24 cellular contexts compared by ENCODE assay signal in the genomic region with DNA sequence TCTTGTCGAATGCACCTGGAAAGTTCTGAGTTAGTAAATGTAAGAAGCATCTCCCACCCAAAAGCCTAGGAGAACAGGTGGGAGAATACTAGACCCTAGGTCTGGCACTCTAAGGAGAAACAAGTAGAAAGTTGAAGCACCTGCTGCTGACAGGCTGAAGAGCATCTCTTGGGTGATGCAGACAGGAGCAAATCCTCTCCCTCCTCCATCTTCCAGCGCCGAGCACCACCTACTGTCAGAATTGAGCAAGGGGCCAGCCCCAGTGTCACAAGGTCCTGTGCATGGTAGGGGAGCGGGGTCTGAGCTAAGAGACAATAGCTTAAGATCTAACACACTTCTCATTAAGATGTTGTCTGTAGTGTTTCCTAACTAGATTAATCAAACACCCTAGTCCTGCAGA. TPM values are rescaled to one million over a fixed set of nuclear protein-coding genes. Genes with fewer than 3 reads are reported as not detected.
A peak's percentile ranks its signal among the peaks of the same experiment; 100 is the strongest.
DNase-seq lines count a peak whose midpoint lies in the region; ATAC-seq and TF ChIP-seq lines count a peak whose summit lies in the region.
"Had no signal": no experiment of that assay in that cellular context is flagged by ENCODE, and none has a peak within 500 bp of the region (broad histone marks: within the 10 kb centered on the region; RNA-seq: fewer than 3 reads in every experiment).

No MANE protein-coding gene starts in this region.

- peak; percentile 15 for DNase-seq in DMS53 (lab: John Stamatoyannopoulos, UW)
- no peak for DNase-seq in DMS53 treated with DMSO at 0.1 percent for 48 hours (lab: John Stamatoyannopoulos, UW; ENCODE audit: unreplicated experiment)
- no peak for DNase-seq in IMR-90
- peak; percentile 46 for DNase-seq in WERI-Rb-1
- DNase-seq in mesenchymal stem cell: no peak
- DNase-seq in CD4-positive, alpha-beta memory T cell: no peak
- no peak for DNase-seq in A172 (ENCODE audit: low spot score)
- DNase-seq: activated CD4-positive, alpha-beta T cell treated with anti-CD3 and anti-CD28 coated beads, Interleukin-2, amount 50 U/mL, for 48 hours; activated naive CD8-positive, alpha-beta T cell treated with anti-CD3 and anti-CD28 coated beads, Interleukin-2, amount 10 ng/mL, durations not matched to agents 7 days and 5 days; caudate nucleus; DMS79; effector CD4-positive, alpha-beta T cell; heart right ventricle; MV-4-11; NCI-H2081; NCI-H510A treated with DMSO at 0.1 percent for 48 hours; PC-9; psoas muscle; spleen had no signal

- H3K27ac ChIP-seq in IMR-90 (ENCODE audit: insufficient read depth, low read length) (peak overlapping the region; percentile 62; the same call in 1 of the 2 replicates), WERI-Rb-1 (no peak overlapping the region), mesenchymal stem cell (ENCODE audit: low read length, poor library complexity, severe bottlenecking) (no peak overlapping the region)
- no peak overlapping the region for H3K27ac ChIP-seq in CD4-positive, alpha-beta memory T cell (ENCODE audit: low read depth, low read length)
- H3K27ac ChIP-seq: 22Rv1, heart right ventricle, PC-9, psoas muscle, spleen, tibial nerve had no signal

- H3K9ac ChIP-seq in IMR-90 (ENCODE audit: low read depth, low read length) (no peak overlapping the region), mesenchymal stem cell (ENCODE audit: low read length) (peak overlapping the region; percentile 33)

- no peak overlapping the region for H3K4me3 Mint-ChIP-seq in CD4-positive, alpha-beta memory T cell
- H3K4me3 Mint-ChIP-seq: activated naive CD8-positive, alpha-beta T cell treated with anti-CD3 and anti-CD28 coated beads, Interleukin-2, amount 10 ng/mL, durations not matched to agents 7 days and 5 days; natural killer cell treated with Interleukin-12 subunit alpha and Interleukin-12 subunit beta and Interleukin-15 and Interleukin-18, amount 100 ng/mL, for 72 hours; stimulated activated effector memory CD8-positive, alpha-beta T cell treated with anti-CD3 and anti-CD28 coated beads, Interleukin-12 subunit alpha, Interleukin-12 subunit beta, amount 100 ng/mL, for 72 hours had no signal

- H2AK5ac ChIP-seq in IMR-90 (ENCODE audit: low read depth, low read length) (peak overlapping the region; percentile 49), mesenchymal stem cell (ENCODE audit: low read length, severe bottlenecking) (no peak overlapping the region)

- peak overlapping the region; percentile 70; the same call in 1 of the 2 replicates for H4K91ac ChIP-seq in IMR-90 (ENCODE audit: insufficient read depth, low read depth, low read length)
- H4K91ac ChIP-seq in mesenchymal stem cell (ENCODE audit: low read length): no peak overlapping the region

- H3K36me3 ChIP-seq in IMR-90 (ENCODE audit: control insufficient read depth, insufficient read depth, low read length) (peaks cover 76% of the 10 kb centered on the region), WERI-Rb-1 (peaks cover 90% of the 10 kb centered on the region), mesenchymal stem cell (ENCODE audit: control insufficient read depth in 1 of 2, insufficient read depth in 2 of 2, low read depth in 1 of 2, low read length in 2 of 2) (peaks cover 22 to 97% of the 10 kb centered on the region in 2 experiments)
- peaks cover 16% of the 10 kb centered on the region for H3K36me3 ChIP-seq in CD4-positive, alpha-beta memory T cell (ENCODE audit: insufficient read depth, low read length)

- intact Hi-C loops in IMR-90 (cut with micrococcal nuclease): no loop called here
- intact Hi-C loops in CD4-positive, alpha-beta memory T cell (cut with micrococcal nuclease): no loop called here

- H3K9me3 ChIP-seq in IMR-90 (ENCODE audit: control insufficient read depth, insufficient read depth, low read length) (no peaks in the 10 kb centered on the region), WERI-Rb-1 (ENCODE audit: severe bottlenecking) (no peaks in the 10 kb centered on the region), mesenchymal stem cell (ENCODE audit: control insufficient read depth, low read length) (no peaks in the 10 kb centered on the region)
- no peaks in the 10 kb centered on the region for H3K9me3 ChIP-seq in CD4-positive, alpha-beta memory T cell (ENCODE audit: control insufficient read depth in 1 of 2, low read length in 2 of 2)
- H3K9me3 ChIP-seq: heart right ventricle, psoas muscle, spleen, tibial nerve had no signal

- H3K4ac ChIP-seq in IMR-90 (ENCODE audit: low read depth, low read length) (peak overlapping the region; percentile 92), mesenchymal stem cell (ENCODE audit: low read depth in 1 of 2, low read length in 2 of 2) (no peak overlapping the region)

- H2BK15ac ChIP-seq in IMR-90 (ENCODE audit: low read depth, low read length) (peak overlapping the region; percentile 26; the same call in 1 of the 3 replicates), mesenchymal stem cell (ENCODE audit: low read depth, poor library complexity, severe bottlenecking) (no peak overlapping the region)

- H3K9me3 Mint-ChIP-seq in CD4-positive, alpha-beta memory T cell: no peaks in the 10 kb centered on the region
- H3K9me3 Mint-ChIP-seq: activated naive CD8-positive, alpha-beta T cell treated with anti-CD3 and anti-CD28 coated beads, Interleukin-2, amount 10 ng/mL, durations not matched to agents 7 days and 5 days; natural killer cell treated with Interleukin-12 subunit alpha and Interleukin-12 subunit beta and Interleukin-15 and Interleukin-18, amount 100 ng/mL, for 72 hours; stimulated activated effector memory CD8-positive, alpha-beta T cell treated with anti-CD3 and anti-CD28 coated beads, Interleukin-12 subunit alpha, Interleukin-12 subunit beta, amount 100 ng/mL, for 72 hours had no signal

- no peak overlapping the region for H3K18ac ChIP-seq in IMR-90 (ENCODE audit: low read depth, low read length)
- peak overlapping the region in 1 of 2 experiments; percentile 70 for H3K18ac ChIP-seq in mesenchymal stem cell (ENCODE audit: low read depth in 1 of 2, low read length in 2 of 2)

- no peak for TF ChIP-seq POLR2A in IMR-90 (IDR thresholded peaks at IDR 0.05; ENCODE audit: low read depth, low read length)

- H2BK120ac ChIP-seq in IMR-90 (ENCODE audit: low read depth, low read length) (peak overlapping the region; percentile 93), mesenchymal stem cell (ENCODE audit: low read depth, low read length) (no peak overlapping the region)

- H3K4me1 ChIP-seq in IMR-90 (ENCODE audit: control insufficient read depth, insufficient read depth, low read length) (peaks cover 16% of the 10 kb centered on the region), mesenchymal stem cell (ENCODE audit: control insufficient read depth, insufficient read depth, low read depth, low read length) (peaks cover 4% of the 10 kb centered on the region)
- no peaks in the 10 kb centered on the region for H3K4me1 ChIP-seq in CD4-positive, alpha-beta memory T cell (ENCODE audit: insufficient read depth, low read length)
- H3K4me1 ChIP-seq: heart right ventricle, psoas muscle, tibial nerve had no signal

- peak overlapping the region; percentile 3 for H2AK9ac ChIP-seq in IMR-90 (replicated peaks; ENCODE audit: low read depth, low read length, poor library complexity)

- no TSS peak for BruUV-seq in IMR-90 (replicated peaks; lab: Mats Ljungman, UMichigan)

- peaks cover 8% of the 10 kb centered on the region; the same call in 1 of the 2 replicates for H4K20me1 ChIP-seq in IMR-90 (ENCODE audit: insufficient read depth, low read length)

- ATAC-seq in IMR-90 (ENCODE audit: low read depth) (no peak; the same call in 1 of the 2 replicates), GM21390 (IDR thresholded peaks at IDR 0.05; ENCODE audit: unreplicated experiment) (no peak)
- ATAC-seq: natural killer cell treated with Interleukin-12 subunit alpha and Interleukin-12 subunit beta and Interleukin-15 and Interleukin-18, amount 100 ng/mL, for 72 hours; stimulated activated effector memory CD8-positive, alpha-beta T cell treated with anti-CD3 and anti-CD28 coated beads, Interleukin-12 subunit alpha, Interleukin-12 subunit beta, amount 100 ng/mL, for 72 hours had no signal

- TF ChIP-seq CTCF in IMR-90 (conservative IDR thresholded peaks at IDR 0.05; ENCODE audit: low read depth, low read length) (no peak), WERI-Rb-1 (IDR thresholded peaks at IDR 0.05; ENCODE audit: low read depth, low read length) (peak; percentile 53)

- H3K36me3 Mint-ChIP-seq in CD4-positive, alpha-beta memory T cell: peaks cover 61 to 75% of the 10 kb centered on the region in 2 donors

- H4K5ac ChIP-seq in IMR-90 (ENCODE audit: low read depth, low read length): no peak overlapping the region

- H3K27ac Mint-ChIP-seq in CD4-positive, alpha-beta memory T cell: no peak overlapping the region
- H3K27ac Mint-ChIP-seq: activated naive CD8-positive, alpha-beta T cell treated with anti-CD3 and anti-CD28 coated beads, Interleukin-2, amount 10 ng/mL, durations not matched to agents 7 days and 5 days; natural killer cell treated with Interleukin-12 subunit alpha and Interleukin-12 subunit beta and Interleukin-15 and Interleukin-18, amount 100 ng/mL, for 72 hours; stimulated activated effector memory CD8-positive, alpha-beta T cell treated with anti-CD3 and anti-CD28 coated beads, Interleukin-12 subunit alpha, Interleukin-12 subunit beta, amount 100 ng/mL, for 72 hours had no signal

- no peak overlapping the region; the same call in 1 of the 2 replicates for H3K56ac ChIP-seq in IMR-90 (ENCODE audit: extremely low read depth, insufficient read depth, low read length)

- H4K8ac ChIP-seq in IMR-90 (ENCODE audit: low read depth in 2 of 2, low read length in 2 of 2) (peak overlapping the region in 1 of 2 experiments; percentile 76; a peak in 2 of 4 replicates), mesenchymal stem cell (ENCODE audit: low read length) (no peak overlapping the region)

- peak overlapping the region in 1 of 2 experiments; percentile 92 for H2BK12ac ChIP-seq in mesenchymal stem cell (ENCODE audit: low read length in 2 of 2)

- no peak for TF ChIP-seq RAD21 in IMR-90 (IDR thresholded peaks at IDR 0.05; ENCODE audit: low read length)

- dilution Hi-C loops in IMR-90 (cut with HindIII; ENCODE audit: low sequenced_read_pairs, unreplicated experiment): no loop called here

- H3K4me1 Mint-ChIP-seq in CD4-positive, alpha-beta memory T cell: no peaks in the 10 kb centered on the region

- no peak overlapping the region for H3K4me3 ChIP-seq in IMR-90 (ENCODE audit: insufficient read depth, low read depth, low read length)
- H3K4me3 ChIP-seq in WERI-Rb-1 (ENCODE audit: low read depth, low read length): no peak overlapping the region
- H3K4me3 ChIP-seq in mesenchymal stem cell (ENCODE audit: insufficient read depth in 1 of 2, low read depth in 1 of 2, low read length in 2 of 2): no peak overlapping the region
- H3K4me3 ChIP-seq in CD4-positive, alpha-beta memory T cell (ENCODE audit: low read length in 2 of 2): no peak overlapping the region
- H3K4me3 ChIP-seq: heart right ventricle, PC-9, psoas muscle, spleen, tibial nerve had no signal

- peak overlapping the region; percentile 82; the same call in 1 of the 2 replicates for H2BK20ac ChIP-seq in IMR-90 (ENCODE audit: low read depth, low read length)

- H3K79me1 ChIP-seq in IMR-90 (ENCODE audit: low read depth in 1 of 2, low read length in 2 of 2): peaks cover 4 to 17% of the 10 kb centered on the region in 2 experiments; a peak in 3 of 4 replicates
- H3K79me1 ChIP-seq in mesenchymal stem cell (replicated peaks; ENCODE audit: low read length, poor library complexity, severe bottlenecking): no peaks in the 10 kb centered on the region

- in situ Hi-C loops in IMR-90 (cut with MboI; ENCODE audit: low sequenced_read_pairs): no loop called here

- H2BK5ac ChIP-seq in IMR-90 (ENCODE audit: low read depth, low read length, poor library complexity, severe bottlenecking) (peak overlapping the region; percentile 69), mesenchymal stem cell (ENCODE audit: low read depth, low read length, poor library complexity, severe bottlenecking) (no peak overlapping the region)

- peak overlapping the region; percentile 75 for H3K14ac ChIP-seq in IMR-90 (replicated peaks; ENCODE audit: low read depth, low read length)
- no peak overlapping the region for H3K14ac ChIP-seq in mesenchymal stem cell (ENCODE audit: low read length in 2 of 2)

- H3K4me2 ChIP-seq in IMR-90 (ENCODE audit: low read depth, low read length) (no peak overlapping the region), mesenchymal stem cell (ENCODE audit: low read length, poor library complexity, severe bottlenecking) (no peak overlapping the region)
- H3K4me2 ChIP-seq: PC-9 had no signal

- H3K9me1 ChIP-seq in IMR-90 (ENCODE audit: insufficient read depth, low read length): peaks cover 34% of the 10 kb centered on the region

- H3K27me3 ChIP-seq in IMR-90 (ENCODE audit: control insufficient read depth, insufficient read depth, low read length): no peaks in the 10 kb centered on the region
- H3K27me3 ChIP-seq in WERI-Rb-1 (ENCODE audit: insufficient read depth, low read depth, severe bottlenecking): no peaks in the 10 kb centered on the region
- H3K27me3 ChIP-seq in mesenchymal stem cell (ENCODE audit: control insufficient read depth in 1 of 2, insufficient read depth in 1 of 2, low read length in 2 of 2): no peaks in the 10 kb centered on the region
- no peaks in the 10 kb centered on the region for H3K27me3 ChIP-seq in CD4-positive, alpha-beta memory T cell (ENCODE audit: insufficient read depth, low read length)
- H3K27me3 ChIP-seq: heart right ventricle, spleen, tibial nerve had no signal

- POLR2A ChIA-PET in IMR-90 (lab: Charles Lee; ENCODE audit: unreplicated experiment): no interaction called here
- POLR2A ChIA-PET in CD4-positive, alpha-beta memory T cell (lab: Charles Lee; ENCODE audit: partially characterized antibody): no interaction called here

- H3K23ac ChIP-seq in IMR-90 (ENCODE audit: low read depth, low read length) (peak overlapping the region; percentile 18; the same call in 1 of the 2 replicates), mesenchymal stem cell (ENCODE audit: low read length in 2 of 2) (no peak overlapping the region)

- no peak overlapping the region for H2AFZ ChIP-seq in IMR-90 (replicated peaks; ENCODE audit: low read length, poor library complexity)
- no peak overlapping the region for H2AFZ ChIP-seq in mesenchymal stem cell (ENCODE audit: low read depth, low read length)
- H2AFZ ChIP-seq: PC-9 had no signal

- no peaks in the 10 kb centered on the region for H3K27me3 Mint-ChIP-seq in CD4-positive, alpha-beta memory T cell
- H3K27me3 Mint-ChIP-seq: activated naive CD8-positive, alpha-beta T cell treated with anti-CD3 and anti-CD28 coated beads, Interleukin-2, amount 10 ng/mL, durations not matched to agents 7 days and 5 days; natural killer cell treated with Interleukin-12 subunit alpha and Interleukin-12 subunit beta and Interleukin-15 and Interleukin-18, amount 100 ng/mL, for 72 hours had no signal

- no CpG with 5 or more reads among the region's 4 CpGs for WGBS in IMR-90 (ENCODE audit: extremely low coverage in 2 of 2, insufficient read length in 1 of 2), 2 experiments
- 89% methylated on average over 3 of the region's 4 CpGs for WGBS in mesenchymal stem cell

- CTCF ChIA-PET in IMR-90 (lab: Yijun Ruan, JAX): interaction anchor here (0.6 kb wide), 1 partner anchor 169 kb away, joined by 3 read pairs; no protein-coding TSS in a partner anchor
- CTCF ChIA-PET in CD4-positive, alpha-beta memory T cell (lab: Charles Lee; ENCODE audit: partially characterized antibody): interaction anchor here (0.6 to 0.9 kb wide), 2 partner anchors 9 to 173 kb away, joined by 3 read pairs; no protein-coding TSS in a partner anchor

RNA-seq across cellular contexts. Expression of a gene that starts 52.9 kb away (rescaled TPM):
- total RNA-seq in IMR-90 (2012; rRNA removed): 17.4 and 17.8 TPM in 2 replicates
- polyA plus RNA-seq in IMR-90 (2012; rRNA removed): 18.7 and 20.9 TPM in 2 replicates
- 13.3 and 14.0 TPM in 2 replicates for polyA plus RNA-seq in IMR-90 (2012; cell fraction: cytosol; rRNA removed)
- polyA plus RNA-seq in IMR-90 (2012; cell fraction: nucleus; rRNA removed; ENCODE audit: low replicate concordance): 17.6 and 26.9 TPM in 2 replicates
- 12.1 TPM for polyA plus RNA-seq in mesenchymal stem cell (2013, experiment 1 of 2)
- polyA plus RNA-seq in mesenchymal stem cell (2013, experiment 2 of 2): 11.3 TPM
- 1 to 10 TPM; 7.3 to 9.4 TPM for total RNA-seq in CD4-positive, alpha-beta memory T cell
- polyA plus RNA-seq in CD4-positive, alpha-beta memory T cell: 1 to 10 TPM; 1.7 to 4.9 TPM
- 0.09 and 1.0 TPM in 2 replicates for total RNA-seq in A172 (2014; rRNA removed; shearing (Covaris generic))

Comparison
In these comparisons a context has a peak if more than half of its experiments do, and no peak if none do; other contexts are left out.
1. DNase-seq: peak in DMS53 (single experiment) and WERI-Rb-1 (single experiment); none in DMS53 treated with DMSO at 0.1 percent for 48 hours (single experiment), IMR-90 (single experiment), mesenchymal stem cell (single experiment), CD4-positive, alpha-beta memory T cell (0 of 5) and A172 (single experiment).